Comparison of ENCODE assay signal across 8 cellular contexts in the genomic region with DNA sequence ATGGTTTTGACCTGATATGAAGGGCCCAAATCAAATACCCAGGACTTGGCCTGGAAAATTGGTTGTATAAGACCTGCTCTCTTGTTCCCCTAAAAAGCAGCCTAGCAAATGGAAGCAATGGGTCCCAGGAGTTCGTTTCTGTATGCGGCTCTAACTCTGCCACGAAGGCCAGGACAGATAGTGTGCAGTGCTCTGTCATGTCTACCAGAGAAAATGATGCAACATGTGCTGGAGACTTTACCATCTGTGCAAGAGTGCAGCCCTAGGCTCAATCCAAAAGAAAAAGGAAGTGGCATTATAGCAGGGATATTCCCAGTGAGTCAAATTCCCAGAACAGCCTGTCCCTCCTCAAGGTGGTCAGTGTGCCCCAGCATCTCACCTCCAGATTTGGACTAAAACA.
DNase-seq lines count a peak whose midpoint lies in the region; ATAC-seq and TF ChIP-seq lines count a peak whose summit lies in the region.
"Had no signal": no experiment of that assay in that cellular context is flagged by ENCODE, and none has a peak within 500 bp of the region (broad histone marks: within the 10 kb centered on the region; RNA-seq: fewer than 3 reads in every experiment).

No MANE protein-coding gene starts in this region.

- POLR2A ChIA-PET in A673 (lab: Charles Lee; ENCODE audit: low non-redundant PET) = no interaction called here

- no peak overlapping the region for H3K27ac ChIP-seq in A673 (ENCODE audit: low read depth, low read length, poor library complexity, severe bottlenecking)
- H3K27ac ChIP-seq: SK-N-MC had no signal

- H3K36me3 ChIP-seq in A673 (ENCODE audit: insufficient read depth, low read length, poor library complexity, severe bottlenecking) = no peaks in the 10 kb centered on the region

- intact Hi-C loops in A673 (cut with micrococcal nuclease; ENCODE audit: unreplicated experiment) = no loop called here

- TF ChIP-seq CTCF in A673 (conservative IDR thresholded peaks at IDR 0.05; ENCODE audit: low read depth, low read length) = no peak

- no peak overlapping the region for H3K4me3 ChIP-seq in A673 (ENCODE audit: low read depth, low read length, poor library complexity, severe bottlenecking)
- H3K4me3 ChIP-seq: SK-N-MC had no signal

- H3K4me1 ChIP-seq in A673 (ENCODE audit: insufficient read depth, low read length, poor library complexity, severe bottlenecking) = no peaks in the 10 kb centered on the region

- ATAC-seq in GM18861 (IDR thresholded peaks at IDR 0.05; ENCODE audit: unreplicated experiment) = peak; percentile 8
- ATAC-seq in HG02588 (IDR thresholded peaks at IDR 0.05; ENCODE audit: unreplicated experiment) = peak; percentile 32

- H3K9me3 ChIP-seq in A673 (ENCODE audit: low read depth, low read length, poor library complexity, severe bottlenecking) = no peaks in the 10 kb centered on the region

- BruUV-seq in A673 (replicated peaks; lab: Mats Ljungman, UMichigan) = no TSS peak

- DNase-seq in NOMO-1 (lab: John Stamatoyannopoulos, UW; ENCODE audit: unreplicated experiment in 2 of 2) = peak; percentile 22 to 57
- peak; percentile 20 for DNase-seq in fibroblast of gingiva (ENCODE audit: low read depth)
- DNase-seq in A673 (ENCODE audit: low spot score) = no peak
- no peak for DNase-seq in activated gamma-delta T cell treated with Interleukin-2 at 50 U/mL for 16 hours
- no peak for DNase-seq in inferior parietal cortex (ENCODE audit: extremely low spot score)

- H3K27me3 ChIP-seq in A673 (replicated peaks; ENCODE audit: insufficient read depth, low read depth, low read length, poor library complexity) = no peaks in the 10 kb centered on the region

- CTCF ChIA-PET in A673 (lab: Charles Lee) = no interaction called here

Comparison
In these comparisons a context has a peak if more than half of its experiments do, and no peak if none do; other contexts are left out.
1. DNase-seq: peak in NOMO-1 (2 of 2) and fibroblast of gingiva (single experiment); none in A673 (single experiment), activated gamma-delta T cell treated with Interleukin-2 at 50 U/mL for 16 hours (single experiment) and inferior parietal cortex (single experiment).